Comparison of ENCODE assay signal across 8 cellular contexts in genomic region chr22:36123673-36124630, GRCh38. TPM values are rescaled to one million over a fixed set of nuclear protein-coding genes. Genes with fewer than 3 reads are reported as not detected.
A peak's percentile ranks its signal among the peaks of the same experiment; 100 is the strongest.
DNase-seq lines count a peak whose midpoint lies in the region; ATAC-seq, FAIRE-seq and TF ChIP-seq lines count a peak whose summit lies in the region.

No MANE protein-coding gene starts in this region.

- no peaks in the 10 kb centered on the region for H3K4me1 ChIP-seq in kidney (ENCODE audit: control insufficient read depth in 1 of 2, insufficient read depth in 1 of 2, low read depth in 1 of 2, low read length in 2 of 2)

- peak overlapping the region in 1 of 2 donors; percentile 62 for H3K9ac ChIP-seq in kidney (ENCODE audit: low read length in 2 of 2)

- intact Hi-C loops in kidney (cut with DNase I): loop anchor here (10.0 kb wide), 2 partner anchors 189 to 499 kb away; no protein-coding TSS in a partner anchor

- ATAC-seq in GM18498 (IDR thresholded peaks at IDR 0.05; ENCODE audit: unreplicated experiment): peak; percentile 89
- peak; percentile 83 for ATAC-seq in HG03280 (IDR thresholded peaks at IDR 0.05; ENCODE audit: unreplicated experiment)
- ATAC-seq in GM21717 (IDR thresholded peaks at IDR 0.05; ENCODE audit: unreplicated experiment): no peak

- peak overlapping the region; percentile 40 to 60 for H3K4me3 ChIP-seq in kidney (ENCODE audit: low read length in 2 of 2)

- FAIRE-seq in kidney (lab: Jason Lieb, UNC): peak; percentile 91

- H3K27ac ChIP-seq in kidney (ENCODE audit: low read depth in 2 of 2, low read length in 2 of 2): peak overlapping the region; percentile 83 to 88

- H3K36me3 ChIP-seq in kidney (ENCODE audit: control insufficient read depth in 1 of 2, insufficient read depth in 2 of 2, low read length in 2 of 2): no peaks in the 10 kb centered on the region

- no peaks in the 10 kb centered on the region for H3K9me3 ChIP-seq in kidney (ENCODE audit: control insufficient read depth in 1 of 2, low read length in 2 of 2)

- DNase-seq in NCI-H446 (lab: John Stamatoyannopoulos, UW) (peak; percentile 76 to 96), kidney (peak; percentile 99)
- peak; percentile 80 for DNase-seq in activated CD4-positive, CD25-positive, alpha-beta regulatory T cell treated with anti-CD3 and anti-CD28 coated beads, Interleukin-2, amount 50 U/mL, for 16 hours (ENCODE audit: low read depth, low spot score)
- peak; percentile 90 for DNase-seq in central memory CD4-positive, alpha-beta T cell
- peak; percentile 92 for DNase-seq in stimulated activated CD4-positive, alpha-beta T cell treated with anti-CD3 and anti-CD28 coated beads, Interleukin-12 subunit alpha, Interleukin-12 subunit beta, amount 100 ng/mL, for 4 hours

- TF ChIP-seq CTCF in kidney (IDR thresholded peaks at IDR 0.05; ENCODE audit: borderline replicate concordance, extremely low read depth, insufficient read depth): peak; percentile 100

RNA-seq across cellular contexts. Expression of gene APOL3, which starts 36.6 kb away (rescaled TPM):
- total RNA-seq in kidney: 43.7 TPM
- 25.1 TPM for polyA plus RNA-seq in kidney (ENCODE audit: insufficient read depth, low read depth, low replicate concordance)
